8 cellular contexts compared by ENCODE assay signal in the genomic region with DNA sequence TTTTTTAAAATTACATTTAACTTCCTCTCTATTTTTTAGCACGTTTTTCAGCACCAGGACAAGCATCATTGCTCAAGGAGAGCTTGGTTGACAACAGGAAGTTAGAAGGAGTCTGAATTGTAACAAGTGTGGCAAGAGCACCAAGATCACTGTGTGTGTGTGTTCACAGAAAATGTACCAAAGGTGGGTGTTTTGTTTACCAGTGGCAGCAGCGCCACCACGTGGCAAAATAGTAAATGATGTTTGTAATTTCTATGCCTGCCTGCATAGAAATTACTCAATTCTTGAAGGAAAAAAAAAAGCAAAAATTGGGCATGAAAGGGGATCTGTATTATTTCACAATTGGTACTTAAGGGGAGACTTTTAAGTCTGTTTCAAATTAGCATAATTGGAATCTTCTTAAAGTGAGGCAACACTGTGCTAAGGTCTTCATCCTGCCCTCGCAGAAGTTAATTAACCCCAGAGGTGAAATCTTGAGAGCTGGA. TPM values are rescaled to one million over a fixed set of nuclear protein-coding genes. Genes with fewer than 3 reads are reported as not detected.
A peak's percentile ranks its signal among the peaks of the same experiment; 100 is the strongest.
DNase-seq lines count a peak whose midpoint lies in the region; ATAC-seq, FAIRE-seq and TF ChIP-seq lines count a peak whose summit lies in the region.

No MANE protein-coding gene starts in this region.

- WGBS in heart right ventricle, 2 donors, result 16 to 21% methylated on average over 4 of the region's 4 CpGs
- WGBS in sigmoid colon, 2 donors, result 14 to 19% methylated on average over 4 of the region's 4 CpGs

- no peaks in the 10 kb centered on the region for H3K36me3 ChIP-seq in SK-N-MC (ENCODE audit: insufficient read depth, low read length)
- no peaks in the 10 kb centered on the region for H3K36me3 ChIP-seq in heart right ventricle
- H3K36me3 ChIP-seq in sigmoid colon, result no peaks in the 10 kb centered on the region

- H3K27ac ChIP-seq in SK-N-MC, result no peak overlapping the region
- no peak overlapping the region for H3K27ac ChIP-seq in heart right ventricle
- H3K27ac ChIP-seq in sigmoid colon, result no peak overlapping the region

- intact Hi-C loops in heart right ventricle (cut with DNase I) (loop anchor here (1.0 to 10.0 kb wide), 12 partner anchors 55 to 407 kb away; partner anchors contain the start of genes PLS1 (in 1 of the 10) and TRPC1 (in 1 of the 10)), sigmoid colon (cut with DNase I) (loop anchor here (5.0 kb wide), 2 partner anchors 167 to 407 kb away; no protein-coding TSS in a partner anchor)

- peaks cover 9% of the 10 kb centered on the region for H3K4me1 Mint-ChIP-seq in stimulated activated memory B cell treated with anti-CD40 and anti-IgM and Interleukin-4, amounts not matched to agents 10 μg/mL and 1 μg/mL and 100 μg/mL, for 72 hours

- TF ChIP-seq POLR2A in H54 (IDR thresholded peaks at IDR 0.05; ENCODE audit: low read depth, low read length) (no peak), sigmoid colon (IDR thresholded peaks at IDR 0.05) (no peak)

- H3K27ac Mint-ChIP-seq in stimulated activated memory B cell treated with anti-CD40 and anti-IgM and Interleukin-4, amounts not matched to agents 10 μg/mL and 1 μg/mL and 100 μg/mL, for 72 hours, result no peak overlapping the region

- H3K9me3 Mint-ChIP-seq in stimulated activated memory B cell treated with anti-CD40 and anti-IgM and Interleukin-4, amounts not matched to agents 10 μg/mL and 1 μg/mL and 100 μg/mL, for 72 hours, result no peaks in the 10 kb centered on the region

- TF ChIP-seq CTCF in heart right ventricle (IDR thresholded peaks at IDR 0.05) (peak; percentile 48 to 79 (median 71)), sigmoid colon (IDR thresholded peaks at IDR 0.05) (peak; percentile 19 to 53 (median 26))

- H3K27me3 ChIP-seq in heart right ventricle (no peaks in the 10 kb centered on the region), sigmoid colon (no peaks in the 10 kb centered on the region)

- H3K9me3 ChIP-seq in SK-N-MC (ENCODE audit: low read depth, low read length) (no peaks in the 10 kb centered on the region), heart right ventricle (no peaks in the 10 kb centered on the region), sigmoid colon (no peaks in the 10 kb centered on the region)

- peak; percentile 98 for FAIRE-seq in H54 (lab: Jason Lieb, UNC)

- no peak for TF ChIP-seq EP300 in sigmoid colon (IDR thresholded peaks at IDR 0.05)

- H3K4me1 ChIP-seq in heart right ventricle (peaks cover 0 to 16% (median 0%) of the 10 kb centered on the region in 9 donors), sigmoid colon (no peaks in the 10 kb centered on the region)

- H3K9ac ChIP-seq in SK-N-MC (ENCODE audit: insufficient read length), result no peak overlapping the region

- H3K4me3 Mint-ChIP-seq in stimulated activated memory B cell treated with anti-CD40 and anti-IgM and Interleukin-4, amounts not matched to agents 10 μg/mL and 1 μg/mL and 100 μg/mL, for 72 hours, result no peak overlapping the region

- no peaks in the 10 kb centered on the region for H3K36me3 Mint-ChIP-seq in stimulated activated memory B cell treated with anti-CD40 and anti-IgM and Interleukin-4, amounts not matched to agents 10 μg/mL and 1 μg/mL and 100 μg/mL, for 72 hours

- peak in 4 of 8 donors; percentile 34 to 62 (median 52) for ATAC-seq in heart right ventricle
- no peak for ATAC-seq in stimulated activated memory B cell treated with anti-CD40 and anti-IgM and Interleukin-4, amounts not matched to agents 10 μg/mL and 1 μg/mL and 100 μg/mL, for 72 hours

- peak; percentile 39 for DNase-seq in DMS153 (lab: John Stamatoyannopoulos, UW)
- no peak for DNase-seq in H54 (ENCODE audit: insufficient read length, low spot score)
- DNase-seq in MV-4-11 (lab: John Stamatoyannopoulos, UW), result peak; percentile 86
- peak; percentile 55 for DNase-seq in SK-N-MC (ENCODE audit: low read depth, low spot score)
- DNase-seq in activated naive CD4-positive, alpha-beta T cell treated with anti-CD3 and anti-CD28 coated beads, Interleukin-2, amount 50 U/mL, for 16 hours, result peak; percentile 67
- DNase-seq in heart right ventricle, result peak; percentile 38 to 44
- DNase-seq in sigmoid colon, result no peak

- H3K4me3 ChIP-seq in SK-N-MC (no peak overlapping the region), heart right ventricle (no peak overlapping the region), sigmoid colon (no peak overlapping the region)

- H3K27me3 Mint-ChIP-seq in stimulated activated memory B cell treated with anti-CD40 and anti-IgM and Interleukin-4, amounts not matched to agents 10 μg/mL and 1 μg/mL and 100 μg/mL, for 72 hours, result no peaks in the 10 kb centered on the region

RNA-seq across cellular contexts. Expression of gene U2SURP, which starts 7.4 kb away (rescaled TPM):
- 10 to 100 TPM; 35.8 to 49.3 (median 40.2) TPM for total RNA-seq in heart right ventricle
- polyA plus RNA-seq in heart right ventricle, result 10 to 100 TPM; 14.1 to 47.4 TPM
- total RNA-seq in sigmoid colon, result 10 to 100 TPM; 66.8 to 79.8 (median 68.0) TPM
- polyA plus RNA-seq in sigmoid colon, result 10 to 100 TPM; 11.4 to 28.2 (median 14.3) TPM

RNA-seq across cellular contexts. Expression of gene PAQR9, which starts 30.5 kb away (rescaled TPM):
- total RNA-seq in heart right ventricle (10 to 100 TPM in 9 of 10 donors, 1 to 10 TPM in 1; 9.7 to 18.4 (median 15.4) TPM), sigmoid colon (not detected)
- polyA plus RNA-seq in heart right ventricle (1 to 10 TPM; 3.9 to 5.1 TPM), sigmoid colon (not detected)

Comparison
In these comparisons a context has a peak if more than half of its experiments do, and no peak if none do; other contexts are left out.
1. DNase-seq: peak in DMS153 (single experiment), MV-4-11 (single experiment), SK-N-MC (single experiment), activated naive CD4-positive, alpha-beta T cell treated with anti-CD3 and anti-CD28 coated beads, Interleukin-2, amount 50 U/mL, for 16 hours (single experiment) and heart right ventricle (2 of 2); none in H54 (single experiment) and sigmoid colon (single experiment).
2. RNA of gene PAQR9, which starts 30.5 kb away (total RNA-seq): 9.7 to 18.4 TPM in heart right ventricle; not detected in sigmoid colon; every median in the first group is over 10 times any median in the second.